Comparison of ENCODE assay signal across 1 cellular context in the genomic region with DNA sequence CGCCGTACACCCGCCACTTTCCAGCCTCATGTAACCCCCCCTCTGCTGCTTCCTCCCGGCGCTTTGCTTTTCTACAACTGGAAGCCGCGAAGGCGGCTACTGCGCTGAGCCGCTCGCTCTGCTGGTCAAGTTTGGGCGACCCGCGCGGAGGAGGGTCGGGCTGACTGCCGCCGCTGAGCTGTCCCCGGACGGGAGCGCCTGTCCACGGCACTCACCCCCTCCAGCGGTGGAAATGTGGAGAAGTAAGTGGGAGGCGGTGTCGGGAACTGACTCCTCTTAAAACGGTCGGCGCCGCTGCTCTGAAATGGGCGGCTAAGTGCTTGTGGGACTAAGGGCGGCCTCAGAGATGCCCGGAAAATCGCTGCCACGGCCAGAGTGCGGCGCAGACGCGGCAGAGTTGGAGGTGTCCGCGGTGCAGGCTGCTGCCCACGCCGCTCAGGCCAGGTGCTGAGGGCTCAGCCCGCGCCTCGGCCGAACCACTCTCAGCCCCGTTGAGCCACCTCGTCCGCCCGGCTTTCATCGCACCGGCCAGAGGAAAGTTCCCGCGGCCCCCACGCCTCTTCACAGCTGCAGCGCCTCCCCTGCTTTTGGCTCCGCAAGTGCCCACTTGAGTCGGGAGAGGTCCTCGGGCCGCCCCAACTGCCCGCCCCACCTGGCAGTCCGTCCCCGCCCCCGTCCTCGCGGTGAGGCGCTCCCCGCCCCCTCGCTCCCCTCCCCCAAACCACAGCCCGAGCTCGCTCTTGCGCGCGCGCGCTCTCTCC.
TF ChIP-seq lines count a peak whose summit lies in the region.

No MANE protein-coding gene starts in this region.

TF ChIP-seq in GM23338, 12 proteins besides CTCF, POLR2A, EP300 and RAD21 (continued from another document):
- TF ChIP-seq ZNF462 (CRISPR knock-in tag; IDR thresholded peaks at IDR 0.05) (no peak), ETS1 (IDR thresholded peaks at IDR 0.05) (no peak), REST (IDR thresholded peaks at IDR 0.05; ENCODE audit: unreplicated experiment) (no peak), ZNF331 (CRISPR knock-in tag; IDR thresholded peaks at IDR 0.05; ENCODE audit: low read depth) (no peak), JUNB (IDR thresholded peaks at IDR 0.05; ENCODE audit: unreplicated experiment) (no peak), EZH2 (IDR thresholded peaks at IDR 0.05; ENCODE audit: low read depth, unreplicated experiment) (no peak), CREB1 (CRISPR knock-in tag; IDR thresholded peaks at IDR 0.05; ENCODE audit: low read depth) (no peak), ZNF114 (CRISPR knock-in tag; IDR thresholded peaks at IDR 0.05) (no peak), EZH2phosphoT487 (IDR thresholded peaks at IDR 0.05; ENCODE audit: unreplicated experiment) (no peak), NANOG (IDR thresholded peaks at IDR 0.05; ENCODE audit: borderline replicate concordance) (no peak)
